9 cellular contexts compared by ENCODE assay signal in the genomic region with DNA sequence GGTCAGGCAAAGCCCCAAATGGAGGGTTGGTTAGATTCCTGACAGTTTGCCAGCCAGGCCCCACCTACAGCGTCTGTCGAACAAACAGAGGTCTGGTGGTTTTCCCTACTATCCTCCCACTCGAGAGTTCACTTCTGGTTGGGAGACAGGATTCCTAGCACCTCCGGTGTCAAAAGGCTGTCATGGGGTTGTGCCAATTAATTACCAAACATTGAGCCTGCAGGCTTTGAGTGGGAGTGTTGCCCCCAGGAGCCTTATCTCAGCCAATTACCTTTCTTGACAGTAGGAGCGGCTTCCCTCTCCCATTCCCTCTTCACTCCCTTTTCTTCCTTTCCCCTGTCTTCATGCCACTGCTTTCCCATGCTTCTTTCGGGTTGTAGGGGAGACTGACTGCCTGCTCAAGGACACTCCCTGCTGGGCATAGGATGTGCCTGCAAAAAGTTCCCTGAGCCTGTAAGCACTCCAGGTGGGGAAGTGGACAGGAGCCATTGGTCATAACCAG. TPM values are rescaled to one million over a fixed set of nuclear protein-coding genes. Genes with fewer than 3 reads are reported as not detected.
DNase-seq lines count a peak whose midpoint lies in the region; ATAC-seq and TF ChIP-seq lines count a peak whose summit lies in the region.
"Had no signal": no experiment of that assay in that cellular context is flagged by ENCODE, and none has a peak within 500 bp of the region (broad histone marks: within the 10 kb centered on the region; RNA-seq: fewer than 3 reads in every experiment).

No MANE protein-coding gene starts in this region.

- peaks cover 46% of the 10 kb centered on the region for H3K36me3 Mint-ChIP-seq in endothelial cell (ENCODE audit: low read depth, unreplicated experiment)
- H3K36me3 Mint-ChIP-seq in activated T-cell treated with anti-CD3 and anti-CD28 coated beads, Interleukin-2, amount 50 U/mL, for 4 hours (ENCODE audit: insufficient read depth), result peaks cover 22% of the 10 kb centered on the region
- H3K36me3 Mint-ChIP-seq in CD4-positive, alpha-beta memory T cell, result peaks cover 35 to 54% of the 10 kb centered on the region in 2 donors

- H3K4me1 ChIP-seq in CD4-positive, alpha-beta memory T cell (ENCODE audit: insufficient read depth, low read length), result peaks cover 9% of the 10 kb centered on the region

- TF ChIP-seq CTCF in endothelial cell (IDR thresholded peaks at IDR 0.05; ENCODE audit: unreplicated experiment) (no peak), omental fat pad (IDR thresholded peaks at IDR 0.05) (no peak)

- CTCF ChIA-PET in CD4-positive, alpha-beta memory T cell (lab: Charles Lee; ENCODE audit: partially characterized antibody), result interaction anchor here (1.4 kb wide), 1 partner anchor 149 kb away, joined by 3 read pairs; no protein-coding TSS in a partner anchor

- H3K4me3 ChIP-seq in CD4-positive, alpha-beta memory T cell (ENCODE audit: low read length in 2 of 2), result no peak overlapping the region
- H3K4me3 ChIP-seq: upper lobe of left lung had no signal

- POLR2A ChIA-PET in CD4-positive, alpha-beta memory T cell (lab: Charles Lee; ENCODE audit: partially characterized antibody), result interaction anchor here (0.9 kb wide), 1 partner anchor 163 kb away, joined by 3 read pairs; a partner anchor contains a TSS

- DNase-seq in GM03348 (ENCODE audit: low spot score) (peak; percentile 66), MV-4-11 (lab: John Stamatoyannopoulos, UW) (peak; percentile 6), endothelial cell (ENCODE audit: low spot score) (peak; percentile 32), omental fat pad (ENCODE audit: low spot score) (no peak), C1 segment of cervical spinal cord (lab: John Stamatoyannopoulos, UW) (no peak)
- DNase-seq in effector CD8-positive, alpha-beta T cell (lab: John Stamatoyannopoulos, UW), result no peak
- DNase-seq in activated T-cell treated with anti-CD3 and anti-CD28 coated beads, Interleukin-2, amount 50 U/mL, for 4 hours, result no peak
- no peak for DNase-seq in CD4-positive, alpha-beta memory T cell
- DNase-seq: upper lobe of left lung had no signal

- peak; percentile 77 for ATAC-seq in omental fat pad (ENCODE audit: low FRiP score)
- ATAC-seq in activated T-cell treated with anti-CD3 and anti-CD28 coated beads, Interleukin-2, amount 50 U/mL, for 4 hours, result no peak

- H3K36me3 ChIP-seq in CD4-positive, alpha-beta memory T cell (ENCODE audit: insufficient read depth, low read length), result peaks cover 44% of the 10 kb centered on the region

- H3K9me3 Mint-ChIP-seq in endothelial cell (ENCODE audit: unreplicated experiment), result no peaks in the 10 kb centered on the region
- H3K9me3 Mint-ChIP-seq in activated T-cell treated with anti-CD3 and anti-CD28 coated beads, Interleukin-2, amount 50 U/mL, for 4 hours, result no peaks in the 10 kb centered on the region
- H3K9me3 Mint-ChIP-seq in CD4-positive, alpha-beta memory T cell, result peaks cover 0 to 2% (median 0%) of the 10 kb centered on the region in 8 donors

- no peaks in the 10 kb centered on the region for H3K4me1 Mint-ChIP-seq in endothelial cell (ENCODE audit: unreplicated experiment)
- peaks cover 5% of the 10 kb centered on the region for H3K4me1 Mint-ChIP-seq in activated T-cell treated with anti-CD3 and anti-CD28 coated beads, Interleukin-2, amount 50 U/mL, for 4 hours (ENCODE audit: low read depth)
- peaks cover 3 to 12% (median 5%) of the 10 kb centered on the region in 4 donors for H3K4me1 Mint-ChIP-seq in CD4-positive, alpha-beta memory T cell

- H3K27me3 Mint-ChIP-seq in endothelial cell (ENCODE audit: unreplicated experiment), result peaks cover 4% of the 10 kb centered on the region
- H3K27me3 Mint-ChIP-seq in activated T-cell treated with anti-CD3 and anti-CD28 coated beads, Interleukin-2, amount 50 U/mL, for 4 hours (ENCODE audit: low read depth), result no peaks in the 10 kb centered on the region
- H3K27me3 Mint-ChIP-seq in CD4-positive, alpha-beta memory T cell, result no peaks in the 10 kb centered on the region

- no peak overlapping the region for H3K27ac ChIP-seq in CD4-positive, alpha-beta memory T cell (ENCODE audit: low read depth, low read length)
- H3K27ac ChIP-seq: upper lobe of left lung had no signal

- H3K4me3 Mint-ChIP-seq in endothelial cell (ENCODE audit: unreplicated experiment), result peak overlapping the region; percentile 26
- no peak overlapping the region for H3K4me3 Mint-ChIP-seq in activated T-cell treated with anti-CD3 and anti-CD28 coated beads, Interleukin-2, amount 50 U/mL, for 4 hours
- H3K4me3 Mint-ChIP-seq in CD4-positive, alpha-beta memory T cell, result no peak overlapping the region

- intact Hi-C loops in CD4-positive, alpha-beta memory T cell (cut with micrococcal nuclease), result no loop called here

- no peaks in the 10 kb centered on the region for H3K27me3 ChIP-seq in CD4-positive, alpha-beta memory T cell (ENCODE audit: insufficient read depth, low read length)
- H3K27me3 ChIP-seq: upper lobe of left lung had no signal

- no peak overlapping the region for H3K27ac Mint-ChIP-seq in endothelial cell (ENCODE audit: unreplicated experiment)
- peak overlapping the region in 3 of 7 donors; percentile 36 to 81 (median 57) for H3K27ac Mint-ChIP-seq in CD4-positive, alpha-beta memory T cell

- H3K9me3 ChIP-seq in CD4-positive, alpha-beta memory T cell (ENCODE audit: control insufficient read depth in 1 of 2, low read length in 2 of 2), result no peaks in the 10 kb centered on the region
- H3K9me3 ChIP-seq: upper lobe of left lung had no signal

RNA-seq across cellular contexts. Expression of a gene that starts 4.7 kb away (rescaled TPM):
- total RNA-seq in endothelial cell (ENCODE audit: unreplicated experiment) (0.56 TPM), omental fat pad (10 to 100 TPM in 1 of 4 donors, 1 to 10 TPM in 2, under 1 TPM in 1; 0.84 to 21.1 (median 2.6) TPM)
- 1 to 10 TPM in 2 of 3 donors, under 1 TPM in 1; 0.84 to 1.1 (median 1.1) TPM for total RNA-seq in activated T-cell treated with anti-CD3 and anti-CD28 coated beads, Interleukin-2, amount 50 U/mL, for 4 hours
- 1 to 10 TPM; 1.1 to 1.2 TPM for total RNA-seq in CD4-positive, alpha-beta memory T cell
- polyA plus RNA-seq in CD4-positive, alpha-beta memory T cell, result under 1 TPM; 0.39 to 0.49 TPM

RNA-seq across cellular contexts. Expression of a gene that starts 8.4 kb away (rescaled TPM):
- total RNA-seq in endothelial cell (ENCODE audit: unreplicated experiment) (16.1 TPM), omental fat pad (10 to 100 TPM in 3 of 4 donors, 1 to 10 TPM in 1; 9.1 to 19.9 (median 11.8) TPM)
- 10 to 100 TPM; 10.1 to 13.8 (median 12.9) TPM for total RNA-seq in activated T-cell treated with anti-CD3 and anti-CD28 coated beads, Interleukin-2, amount 50 U/mL, for 4 hours
- 10 to 100 TPM; 19.5 to 20.0 TPM for total RNA-seq in CD4-positive, alpha-beta memory T cell
- 10 to 100 TPM; 16.5 to 26.5 TPM for polyA plus RNA-seq in CD4-positive, alpha-beta memory T cell

RNA-seq across cellular contexts. Expression of a gene that starts 43.1 kb away (rescaled TPM):
- total RNA-seq in endothelial cell (ENCODE audit: unreplicated experiment) (19.7 TPM), omental fat pad (10 to 100 TPM; 18.1 to 31.4 (median 21.7) TPM)
- total RNA-seq in activated T-cell treated with anti-CD3 and anti-CD28 coated beads, Interleukin-2, amount 50 U/mL, for 4 hours, result 10 to 100 TPM; 22.5 to 29.7 (median 23.2) TPM
- 10 to 100 TPM; 12.1 to 14.9 TPM for total RNA-seq in CD4-positive, alpha-beta memory T cell
- 1 to 10 TPM; 5.7 to 5.9 TPM for polyA plus RNA-seq in CD4-positive, alpha-beta memory T cell

RNA-seq across cellular contexts. Expression of a gene that starts 49.6 kb away (rescaled TPM):
- total RNA-seq in endothelial cell (ENCODE audit: unreplicated experiment) (145 TPM), omental fat pad (100 to 1,000 TPM in 3 of 4 donors, 10 to 100 TPM in 1; 89.7 to 135 (median 117) TPM)
- 100 to 1,000 TPM; 180 to 190 (median 183) TPM for total RNA-seq in activated T-cell treated with anti-CD3 and anti-CD28 coated beads, Interleukin-2, amount 50 U/mL, for 4 hours
- total RNA-seq in CD4-positive, alpha-beta memory T cell, result 100 to 1,000 TPM; 133 to 134 TPM
- polyA plus RNA-seq in CD4-positive, alpha-beta memory T cell, result 100 to 1,000 TPM; 157 to 168 TPM

Comparison
In these comparisons a context has a peak if more than half of its experiments do, and no peak if none do; other contexts are left out.
1. DNase-seq: peak in GM03348 (single experiment), MV-4-11 (single experiment) and endothelial cell (single experiment); none in omental fat pad (single experiment), effector CD8-positive, alpha-beta T cell (single experiment), activated T-cell treated with anti-CD3 and anti-CD28 coated beads, Interleukin-2, amount 50 U/mL, for 4 hours (single experiment), C1 segment of cervical spinal cord (0 of 14) and CD4-positive, alpha-beta memory T cell (0 of 5).